2 cellular contexts compared by ENCODE assay signal in genomic region chr17:46192484-46193245, GRCh38.
TF ChIP-seq lines count a peak whose summit lies in the region.

No MANE protein-coding gene starts in this region.

TF ChIP-seq in HCT116, 20 proteins besides CTCF, POLR2A, EP300 and RAD21 (continued from another document):
- no peak for TF ChIP-seq REST (IDR thresholded peaks at IDR 0.05; ENCODE audit: low read depth)
- no peak for TF ChIP-seq ZNF274 (IDR thresholded peaks at IDR 0.05; ENCODE audit: low read depth, low read length)
- TF ChIP-seq YY1 (IDR thresholded peaks at IDR 0.05; ENCODE audit: extremely low read depth, insufficient replicate concordance, low read depth, low read length): peak; percentile 62
- TF ChIP-seq TCF7L2 (IDR thresholded peaks at IDR 0.05; ENCODE audit: borderline replicate concordance, extremely low read depth, insufficient read depth, insufficient read length): no peak
- TF ChIP-seq CBX3 (IDR thresholded peaks at IDR 0.05; ENCODE audit: low read depth): no peak
- no peak; the same call in 1 of the 2 replicates for TF ChIP-seq MAX (IDR thresholded peaks at IDR 0.05)
- no peak for TF ChIP-seq ELF1 (IDR thresholded peaks at IDR 0.05; ENCODE audit: borderline replicate concordance, low read depth)
- peak; percentile 38; the same call in 1 of the 2 replicates for TF ChIP-seq ZFX (IDR thresholded peaks at IDR 0.05)
- no peak for TF ChIP-seq SP1 (IDR thresholded peaks at IDR 0.05; ENCODE audit: low read depth)
- no peak for TF ChIP-seq SRF (IDR thresholded peaks at IDR 0.05; ENCODE audit: low read depth)
- no peak for TF ChIP-seq ZBTB33 (IDR thresholded peaks at IDR 0.05; ENCODE audit: extremely low read depth, insufficient replicate concordance, low read length)
- peak; percentile 63; the same call in 1 of the 2 replicates for TF ChIP-seq EGR1 (IDR thresholded peaks at IDR 0.05; ENCODE audit: low read depth)
- TF ChIP-seq EZH2phosphoT487 (IDR thresholded peaks at IDR 0.05; ENCODE audit: borderline replicate concordance): no peak
- TF ChIP-seq ATF3 (IDR thresholded peaks at IDR 0.05): no peak
- TF ChIP-seq CEBPB (IDR thresholded peaks at IDR 0.05; ENCODE audit: low read depth): no peak
- no peak for TF ChIP-seq JUND (IDR thresholded peaks at IDR 0.05)
- TF ChIP-seq EZH2 (IDR thresholded peaks at IDR 0.05): no peak

TF ChIP-seq in SK-N-SH treated with all-trans-retinoic acid at 6 μM for 48 hours, 23 proteins besides CTCF, POLR2A, EP300 and RAD21:
- TF ChIP-seq TSHZ2 (CRISPR knock-in tag; IDR thresholded peaks at IDR 0.05) (peak; percentile 66; the same call in 1 of the 2 replicates), PATZ1 (CRISPR knock-in tag; IDR thresholded peaks at IDR 0.05; ENCODE audit: borderline replicate concordance) (peak; percentile 78; the same call in 1 of the 2 replicates), ZC3H10 (CRISPR knock-in tag; IDR thresholded peaks at IDR 0.05) (peak; percentile 41; the same call in 1 of the 2 replicates), PPARA (CRISPR knock-in tag; IDR thresholded peaks at IDR 0.05; ENCODE audit: borderline replicate concordance) (no peak)
